21 cellular contexts compared by ENCODE assay signal in genomic region chr11:94178331-94178730, GRCh38. TPM values are rescaled to one million over a fixed set of nuclear protein-coding genes. Genes with fewer than 3 reads are reported as not detected.
DNase-seq lines count a peak whose midpoint lies in the region; ATAC-seq, FAIRE-seq and TF ChIP-seq lines count a peak whose summit lies in the region.
"Had no signal": no experiment of that assay in that cellular context is flagged by ENCODE, and none has a peak within 500 bp of the region (broad histone marks: within the 10 kb centered on the region; RNA-seq: fewer than 3 reads in every experiment).

No MANE protein-coding gene starts in this region.

- H3K27me3 Mint-ChIP-seq in stimulated activated memory B cell treated with anti-CD40 and anti-IgM and Interleukin-4, amounts not matched to agents 10 μg/mL and 1 μg/mL and 100 μg/mL, for 72 hours, result no peaks in the 10 kb centered on the region
- H3K27me3 Mint-ChIP-seq: CD4-positive, CD25-positive, alpha-beta regulatory T cell; CD8-positive, alpha-beta memory T cell had no signal

- no peak overlapping the region for H3K27ac Mint-ChIP-seq in stimulated activated memory B cell treated with anti-CD40 and anti-IgM and Interleukin-4, amounts not matched to agents 10 μg/mL and 1 μg/mL and 100 μg/mL, for 72 hours
- H3K27ac Mint-ChIP-seq: HFFc6 had no signal

- no peak for ATAC-seq in GM19397 (IDR thresholded peaks at IDR 0.05; ENCODE audit: unreplicated experiment)
- no peak for ATAC-seq in stimulated activated memory B cell treated with anti-CD40 and anti-IgM and Interleukin-4, amounts not matched to agents 10 μg/mL and 1 μg/mL and 100 μg/mL, for 72 hours
- ATAC-seq: HCT116 had no signal

- DNase-seq in GM12892 (ENCODE audit: insufficient read length), result no peak
- DNase-seq in colonic mucosa, result peak; percentile 73
- peak; percentile 25 for DNase-seq in left kidney (ENCODE audit: low read depth, low spot score)
- no peak for DNase-seq in NCI-H2227 (lab: John Stamatoyannopoulos, UW; ENCODE audit: unreplicated experiment)
- DNase-seq: BE2C; C1 segment of cervical spinal cord; Caco-2; CD4-positive, CD25-positive, alpha-beta regulatory T cell; CD8-positive, alpha-beta memory T cell; GOT3; H7; HFFc6; IMR-90 had no signal

- no peaks in the 10 kb centered on the region for H3K9me3 ChIP-seq in colonic mucosa
- H3K9me3 ChIP-seq: BE2C, Caco-2 had no signal

- no peaks in the 10 kb centered on the region for H3K9me3 Mint-ChIP-seq in stimulated activated memory B cell treated with anti-CD40 and anti-IgM and Interleukin-4, amounts not matched to agents 10 μg/mL and 1 μg/mL and 100 μg/mL, for 72 hours
- H3K9me3 Mint-ChIP-seq: CD8-positive, alpha-beta memory T cell; HFFc6 had no signal

- no peaks in the 10 kb centered on the region for H3K27me3 ChIP-seq in colonic mucosa
- H3K27me3 ChIP-seq: BE2C had no signal

- peak; percentile 48 for FAIRE-seq in GM12892 (lab: Jason Lieb, UNC)
- FAIRE-seq: D721Med, G401.6, GM12891, GM18507, HTR-8/SVneo had no signal

- no peak for TF ChIP-seq POLR2A in GM12892 (IDR thresholded peaks at IDR 0.05; ENCODE audit: low read depth, low read length)

- H3K36me3 ChIP-seq in colonic mucosa, result peaks cover 4% of the 10 kb centered on the region

- H3K4me3 ChIP-seq in colonic mucosa, result no peak overlapping the region

- H3K4me1 ChIP-seq in colonic mucosa, result no peaks in the 10 kb centered on the region
- H3K4me1 ChIP-seq: Caco-2 had no signal

- H3K9ac ChIP-seq in colonic mucosa (ENCODE audit: low read depth in 2 of 2, low read length in 2 of 2), result no peak overlapping the region

- H3K27ac ChIP-seq in colonic mucosa, result no peak overlapping the region

- peaks cover 57% of the 10 kb centered on the region for H3K36me3 Mint-ChIP-seq in stimulated activated memory B cell treated with anti-CD40 and anti-IgM and Interleukin-4, amounts not matched to agents 10 μg/mL and 1 μg/mL and 100 μg/mL, for 72 hours

- no peak for TF ChIP-seq CTCF in colonic mucosa (IDR thresholded peaks at IDR 0.05)

- peaks cover 6% of the 10 kb centered on the region for H3K4me1 Mint-ChIP-seq in stimulated activated memory B cell treated with anti-CD40 and anti-IgM and Interleukin-4, amounts not matched to agents 10 μg/mL and 1 μg/mL and 100 μg/mL, for 72 hours

- intact Hi-C loops in colonic mucosa (cut with DNase I), result loop anchor here (10.0 kb wide), 1 partner anchor 316 kb away; the partner anchor contains the start of genes ANKRD49 and MRE11

- no peak overlapping the region for H3K4me3 Mint-ChIP-seq in stimulated activated memory B cell treated with anti-CD40 and anti-IgM and Interleukin-4, amounts not matched to agents 10 μg/mL and 1 μg/mL and 100 μg/mL, for 72 hours
- H3K4me3 Mint-ChIP-seq: CD4-positive, CD25-positive, alpha-beta regulatory T cell; CD8-positive, alpha-beta memory T cell; HFFc6 had no signal

RNA-seq across cellular contexts. Expression of gene PANX1, which starts 49.7 kb away (rescaled TPM):
- 9.6 TPM for polyA plus RNA-seq in GM12892 (2012; ENCODE audit: missing spikeins)
- 10 to 100 TPM in 1 of 2 donors, 1 to 10 TPM in 1; 7.8 to 11.1 TPM for total RNA-seq in colonic mucosa

Comparison
In these comparisons a context has a peak if more than half of its experiments do, and no peak if none do; other contexts are left out.
1. DNase-seq: peak in colonic mucosa (single experiment) and left kidney (single experiment); none in GM12892 (single experiment) and NCI-H2227 (single experiment).